Comparison of ENCODE assay signal across 25 cellular contexts in the genomic region with DNA sequence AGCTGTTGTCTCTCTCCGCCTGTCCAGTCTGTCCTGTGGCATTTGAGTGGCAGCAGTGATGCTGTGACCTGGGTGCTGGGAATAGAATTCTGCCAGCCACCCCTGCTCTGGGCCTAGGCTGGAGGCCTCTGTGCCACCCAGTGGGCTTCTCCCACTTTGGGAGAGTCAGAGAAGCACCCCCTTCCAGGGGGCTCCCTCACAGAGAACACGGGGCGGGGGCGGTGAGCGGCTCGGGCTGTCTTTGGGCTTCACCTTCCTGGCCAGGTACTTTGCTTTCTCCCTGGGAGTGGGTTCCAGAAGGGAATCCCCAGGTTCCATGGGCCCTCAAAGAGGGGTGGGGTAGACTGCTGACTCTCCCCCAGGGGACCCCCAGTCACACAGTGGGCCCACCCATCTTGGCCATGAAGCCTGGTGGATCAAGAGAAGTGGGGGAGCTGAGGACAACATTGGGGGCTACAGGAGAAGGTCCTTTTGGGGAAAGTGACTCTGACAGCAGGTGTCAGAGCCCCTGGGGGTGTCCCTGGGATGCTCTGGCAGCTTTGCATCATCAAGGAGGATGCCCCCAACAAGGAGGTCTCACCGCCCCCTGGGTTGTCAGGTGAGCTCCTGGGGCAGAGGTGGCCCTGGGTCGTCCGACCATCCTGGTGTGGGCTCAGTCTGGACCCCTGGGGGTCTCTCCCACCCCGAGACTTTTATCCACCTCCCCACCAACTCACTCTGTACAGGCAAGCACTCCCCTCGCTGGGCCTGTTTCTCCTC. TPM values are rescaled to one million over a fixed set of nuclear protein-coding genes. Genes with fewer than 3 reads are reported as not detected.
DNase-seq lines count a peak whose midpoint lies in the region; TF ChIP-seq lines count a peak whose summit lies in the region.
"Had no signal": no experiment of that assay in that cellular context is flagged by ENCODE, and none has a peak within 500 bp of the region (broad histone marks: within the 10 kb centered on the region; RNA-seq: fewer than 3 reads in every experiment).

No MANE protein-coding gene starts in this region.

- no peak overlapping the region for H3K4me3 Mint-ChIP-seq in chondrocyte (ENCODE audit: unreplicated experiment)

- no peak overlapping the region; the same call in 1 of the 2 replicates for H3K9ac ChIP-seq in BLaER1
- H3K9ac ChIP-seq: parathyroid adenoma had no signal

- intact Hi-C loops in spleen (cut with DNase I; ENCODE audit: low total_unique reads) = no loop called here

- 92 to 96% (median 93%) methylated on average over 11 of the region's 11 CpGs for WGBS in spleen, 5 donors

- H3K4me1 ChIP-seq in BLaER1 (peaks cover 44% of the 10 kb centered on the region), spleen (peaks cover 6 to 23% (median 16%) of the 10 kb centered on the region in 6 donors)
- H3K4me1 ChIP-seq: Caco-2 had no signal

- no peaks in the 10 kb centered on the region for H3K9me3 Mint-ChIP-seq in chondrocyte (ENCODE audit: low read depth)
- H3K9me3 Mint-ChIP-seq: activated B cell treated with CpG ODN at 0.5 μM for 24 hours; GM23338; neural crest cell; stimulated activated naive CD8-positive, alpha-beta T cell treated with anti-CD3 and anti-CD28 coated beads, Interleukin-15, Interleukin-2, amounts not matched to agents 100 ng/mL and 50 ng/mL, for 24 hours; T-cell had no signal

- H3K27me3 ChIP-seq in BLaER1 (no peaks in the 10 kb centered on the region), spleen (replicated peaks in 1 of 7) (peaks cover 0 to 58% (median 17%) of the 10 kb centered on the region in 7 donors)
- H3K27me3 ChIP-seq: breast epithelium, testis, vagina had no signal

- H3K4me2 ChIP-seq in BLaER1 = peak overlapping the region; percentile 96

- H3K36me3 ChIP-seq in BLaER1 (no peaks in the 10 kb centered on the region), spleen (no peaks in the 10 kb centered on the region)
- H3K36me3 ChIP-seq: breast epithelium, gastroesophageal sphincter, vagina had no signal

- no peak overlapping the region for H3K27ac Mint-ChIP-seq in chondrocyte (ENCODE audit: unreplicated experiment)
- H3K27ac Mint-ChIP-seq: activated B cell treated with CpG ODN at 0.5 μM for 24 hours; GM23338; stimulated activated naive CD8-positive, alpha-beta T cell treated with anti-CD3 and anti-CD28 coated beads, Interleukin-15, Interleukin-2, amounts not matched to agents 100 ng/mL and 50 ng/mL, for 24 hours; T-cell had no signal

- no peak for TF ChIP-seq CTCF in GM13976 (IDR thresholded peaks at IDR 0.05; ENCODE audit: borderline replicate concordance, control extremely low read depth, extremely low read depth, insufficient read depth, missing control alignments)
- TF ChIP-seq CTCF in chondrocyte (IDR thresholded peaks at IDR 0.05) = no peak
- no peak for TF ChIP-seq CTCF in spleen (IDR thresholded peaks at IDR 0.05 in 8 of 11, conservative IDR thresholded peaks at IDR 0.05 in 3 of 11)

- peaks cover 13% of the 10 kb centered on the region for H3K4me1 Mint-ChIP-seq in chondrocyte (ENCODE audit: low read depth)

- no peaks in the 10 kb centered on the region for H3K27me3 Mint-ChIP-seq in chondrocyte (ENCODE audit: low read depth)

- H3K4me3 ChIP-seq in BLaER1 (no peak overlapping the region), spleen (no peak overlapping the region)
- H3K4me3 ChIP-seq: lung had no signal

- in situ Hi-C loops in GM13976 (cut with MboI; ENCODE audit: low sequenced_read_pairs, unreplicated experiment) (no loop called here), G401 (cut with HindIII; ENCODE audit: low sequenced_read_pairs) (no loop called here)

- peak; percentile 34 for DNase-seq in GM13976 (ENCODE audit: low spot score)
- peak; percentile 61 for DNase-seq in chondrocyte (ENCODE audit: low spot score)
- DNase-seq in spleen = peak; percentile 47
- no peak for DNase-seq in activated CD4-positive, alpha-beta T cell treated with anti-CD3 and anti-CD28 coated beads, Interleukin-2, amount 50 U/mL, for 1 hour
- DNase-seq in G401 (ENCODE audit: low spot score) = no peak
- DNase-seq in T-helper 2 cell = no peak
- DNase-seq: activated B cell treated with CpG ODN at 0.5 μM for 24 hours; activated naive CD4-positive, alpha-beta T cell treated with anti-CD3 and anti-CD28 coated beads, Interleukin-2, amount 50 U/mL, for 16 hours; Caco-2; effector CD4-positive, alpha-beta T cell; GDM1; NCI-H1092; NCI-H187; T-cell; testis had no signal

- no peaks in the 10 kb centered on the region for H4K20me1 ChIP-seq in BLaER1

- H3K9me3 ChIP-seq in BLaER1 = no peaks in the 10 kb centered on the region
- H3K9me3 ChIP-seq in spleen = no peaks in the 10 kb centered on the region
- H3K9me3 ChIP-seq: breast epithelium, Caco-2, testis, vagina had no signal

- no peak overlapping the region for H3K27ac ChIP-seq in BLaER1
- no peak overlapping the region for H3K27ac ChIP-seq in spleen
- H3K27ac ChIP-seq: breast epithelium, C4-2B, parathyroid adenoma, testis, vagina had no signal

- H3K36me3 Mint-ChIP-seq in chondrocyte (ENCODE audit: low read depth) = no peaks in the 10 kb centered on the region
- H3K36me3 Mint-ChIP-seq: T-cell had no signal

- TF ChIP-seq POLR2A in spleen (IDR thresholded peaks at IDR 0.05) = no peak

RNA-seq across cellular contexts. Expression of a gene that starts 18.8 kb away (rescaled TPM):
- 28.5 to 46.8 TPM (median 44.6 TPM) in 3 replicates for total RNA-seq in chondrocyte
- total RNA-seq in spleen = 10 to 100 TPM in 4 of 7 donors, 1 to 10 TPM in 3; 6.5 to 19.4 (median 13.0) TPM
- 1 to 10 TPM; 3.0 to 7.2 (median 4.5) TPM for polyA plus RNA-seq in spleen
- 26.9 and 36.3 TPM in 2 replicates for total RNA-seq in G401 (2014; rRNA removed; shearing (Covaris generic))
- total RNA-seq: activated B cell treated with CpG ODN at 0.5 μM for 24 hours had no signal

RNA-seq across cellular contexts. Expression of a gene that starts 31.4 kb away (rescaled TPM):
- total RNA-seq in chondrocyte (158 to 174 TPM (median 169 TPM) in 3 replicates), spleen (100 to 1,000 TPM; 127 to 217 (median 167) TPM)
- 100 to 1,000 TPM; 133 to 254 (median 213) TPM for polyA plus RNA-seq in spleen
- 299 and 330 TPM in 2 replicates for total RNA-seq in G401 (2014; rRNA removed; shearing (Covaris generic))

Comparison
In these comparisons a context has a peak if more than half of its experiments do, and no peak if none do; other contexts are left out.
1. DNase-seq: peak in GM13976 (single experiment), chondrocyte (single experiment) and spleen (single experiment); none in activated CD4-positive, alpha-beta T cell treated with anti-CD3 and anti-CD28 coated beads, Interleukin-2, amount 50 U/mL, for 1 hour (single experiment), G401 (single experiment) and T-helper 2 cell (0 of 5).